8 cellular contexts compared by ENCODE assay signal in genomic region chr15:77870195-77871065, GRCh38.
A peak's percentile ranks its signal among the peaks of the same experiment; 100 is the strongest.
DNase-seq lines count a peak whose midpoint lies in the region; ATAC-seq and TF ChIP-seq lines count a peak whose summit lies in the region.

No MANE protein-coding gene starts in this region.

- H3K27ac ChIP-seq in Panc1 (ENCODE audit: low read length): no peak overlapping the region
- no peak overlapping the region for H3K27ac ChIP-seq in left ventricle myocardium inferior (replicated peaks)

- in situ Hi-C loops in Panc1 (cut with HindIII; ENCODE audit: low pct_unique_long_range_greater_than_20kb, low sequenced_read_pairs): no loop called here

- peaks cover 14% of the 10 kb centered on the region for H3K4me1 ChIP-seq in Panc1 (ENCODE audit: control insufficient read depth, insufficient read depth, low read length)
- H3K4me1 ChIP-seq in left ventricle myocardium inferior: no peaks in the 10 kb centered on the region

- H3K9me3 ChIP-seq in Panc1 (ENCODE audit: control insufficient read depth, insufficient read depth, low read depth, low read length): no peaks in the 10 kb centered on the region
- H3K9me3 ChIP-seq in left ventricle myocardium inferior (replicated peaks): no peaks in the 10 kb centered on the region

- POLR2A ChIA-PET in Panc1 (lab: Charles Lee): no interaction called here

- H3K9me3 Mint-ChIP-seq in activated naive CD8-positive, alpha-beta T cell treated with anti-CD3 and anti-CD28 coated beads for 36 hours: no peaks in the 10 kb centered on the region

- no TSS peak for BruUV-seq in Panc1 (replicated peaks; lab: Mats Ljungman, UMichigan)

- TF ChIP-seq CTCF in Panc1 (IDR thresholded peaks at IDR 0.05): peak; percentile 89
- peak; percentile 93 for TF ChIP-seq CTCF in left ventricle myocardium inferior (IDR thresholded peaks at IDR 0.05; ENCODE audit: borderline replicate concordance)

- ATAC-seq in HG03159 (IDR thresholded peaks at IDR 0.05; ENCODE audit: unreplicated experiment): peak; percentile 66
- ATAC-seq in Panc1: peak; percentile 85
- ATAC-seq in HG03521 (IDR thresholded peaks at IDR 0.05; ENCODE audit: unreplicated experiment): no peak

- no peak overlapping the region for H3K4me3 Mint-ChIP-seq in activated naive CD8-positive, alpha-beta T cell treated with anti-CD3 and anti-CD28 coated beads for 36 hours

- H3K27ac Mint-ChIP-seq in activated naive CD8-positive, alpha-beta T cell treated with anti-CD3 and anti-CD28 coated beads for 36 hours: no peak overlapping the region

- H3K27me3 Mint-ChIP-seq in activated naive CD8-positive, alpha-beta T cell treated with anti-CD3 and anti-CD28 coated beads for 36 hours: no peaks in the 10 kb centered on the region

- H3K4me1 Mint-ChIP-seq in activated naive CD8-positive, alpha-beta T cell treated with anti-CD3 and anti-CD28 coated beads for 36 hours: no peaks in the 10 kb centered on the region

- peak; percentile 62 for DNase-seq in EL
- DNase-seq in Panc1 (ENCODE audit: low read depth, low spot score): peak; percentile 65
- peak; percentile 46 for DNase-seq in activated naive CD8-positive, alpha-beta T cell treated with anti-CD3 and anti-CD28 coated beads for 36 hours
- DNase-seq in left ventricle myocardium inferior: peak; percentile 47
- DNase-seq in putamen (ENCODE audit: low spot score): peak; percentile 10
- no peak for DNase-seq in mesenteric fat pad (ENCODE audit: low spot score)

- intact Hi-C loops in Panc1 (cut with micrococcal nuclease; ENCODE audit: unreplicated experiment) (no loop called here), left ventricle myocardium inferior (cut with micrococcal nuclease) (no loop called here)

- H3K4me3 ChIP-seq in Panc1 (ENCODE audit: low read depth in 2 of 2, low read length in 2 of 2) (no peak overlapping the region), left ventricle myocardium inferior (no peak overlapping the region)

- H3K36me3 ChIP-seq in Panc1 (ENCODE audit: control insufficient read depth, insufficient read depth, low read length) (no peaks in the 10 kb centered on the region), left ventricle myocardium inferior (no peaks in the 10 kb centered on the region)

- H3K27me3 ChIP-seq in Panc1 (ENCODE audit: control insufficient read depth, insufficient read depth, low read length): no peaks in the 10 kb centered on the region
- H3K27me3 ChIP-seq in left ventricle myocardium inferior (ENCODE audit: low read depth): peaks cover 15% of the 10 kb centered on the region

- no peaks in the 10 kb centered on the region for H3K36me3 Mint-ChIP-seq in activated naive CD8-positive, alpha-beta T cell treated with anti-CD3 and anti-CD28 coated beads for 36 hours

- CTCF ChIA-PET in Panc1 (lab: Charles Lee): interaction anchor here (0.9 kb wide), 1 partner anchor 38 kb away, joined by 3 read pairs; no protein-coding TSS in a partner anchor
